29 cellular contexts compared by ENCODE assay signal in genomic region chr22:43208703-43209522, GRCh38. TPM values are rescaled to one million over a fixed set of nuclear protein-coding genes. Genes with fewer than 3 reads are reported as not detected.
DNase-seq lines count a peak whose midpoint lies in the region; ATAC-seq, FAIRE-seq and TF ChIP-seq lines count a peak whose summit lies in the region.
"Had no signal": no experiment of that assay in that cellular context is flagged by ENCODE, and none has a peak within 500 bp of the region (broad histone marks: within the 10 kb centered on the region; RNA-seq: fewer than 3 reads in every experiment).

No MANE protein-coding gene starts in this region.

- ATAC-seq in lower lobe of right lung (no peak), HG02981 (IDR thresholded peaks at IDR 0.05; ENCODE audit: unreplicated experiment) (no peak), body of pancreas (no peak)
- ATAC-seq in stimulated activated effector memory CD8-positive, alpha-beta T cell treated with anti-CD3 and anti-CD28 coated beads, Interleukin-12 subunit alpha, Interleukin-12 subunit beta, amount 100 ng/mL, for 72 hours: no peak
- ATAC-seq: GM12878 had no signal

- TF ChIP-seq EP300 in H1 (IDR thresholded peaks at IDR 0.05; ENCODE audit: borderline replicate concordance in 1 of 2, low read depth in 2 of 2, low read length in 2 of 2): no peak

- no peaks in the 10 kb centered on the region for H3K79me2 ChIP-seq in H1 (ENCODE audit: control insufficient read depth in 1 of 2, insufficient read depth in 2 of 2, low read length in 2 of 2)

- H2BK12ac ChIP-seq in H1 (ENCODE audit: low read depth, low read length): no peak overlapping the region

- H4K5ac ChIP-seq in H1 (ENCODE audit: insufficient read length, low read depth, low read length): no peak overlapping the region

- intact Hi-C loops in lower lobe of right lung (cut with DNase I) (no loop called here), body of pancreas (cut with DNase I) (no loop called here)

- POLR2A ChIA-PET in H1 (lab: Charles Lee; ENCODE audit: partially characterized antibody): interaction anchor here (1.3 kb wide), 1 partner anchor 12 kb away, joined by 3 read pairs; no protein-coding TSS in a partner anchor

- H3K27me3 Mint-ChIP-seq in chondrocyte (ENCODE audit: low read depth): no peaks in the 10 kb centered on the region
- H3K27me3 Mint-ChIP-seq: CD4-positive, alpha-beta memory T cell; CD4-positive, CD25-positive, alpha-beta regulatory T cell; CD8-positive, alpha-beta memory T cell had no signal

- CTCF ChIA-PET in H1 (lab: Charles Lee; ENCODE audit: partially characterized antibody): interaction anchor here (0.6 to 16.7 kb wide), 4 partner anchors 8 to 49 kb away, joined by 3 to 186 read pairs (median 3); no protein-coding TSS in a partner anchor

- H4K8ac ChIP-seq in H1 (ENCODE audit: extremely low read depth, insufficient read depth, low read length): peak overlapping the region; percentile 51; the same call in 1 of the 2 replicates

- no peak for FAIRE-seq in H1 (lab: Jason Lieb, UNC)
- FAIRE-seq: A204.1, GM12878, GM12892, GM18507 had no signal

- H3K79me1 ChIP-seq in H1 (ENCODE audit: low read depth, low read length): no peaks in the 10 kb centered on the region

- H2BK120ac ChIP-seq in H1 (replicated peaks; ENCODE audit: low read depth, low read length): no peak overlapping the region

- peak; percentile 84 for DNase-seq in chondrocyte (ENCODE audit: low spot score)
- DNase-seq in H1 (ENCODE audit: low read depth in 1 of 2, low spot score in 2 of 2): peak in 1 of 2 experiments; percentile 43
- peak; percentile 22 for DNase-seq in lower lobe of right lung
- DNase-seq in stimulated activated effector memory CD8-positive, alpha-beta T cell treated with anti-CD3 and anti-CD28 coated beads, Interleukin-12 subunit alpha, Interleukin-12 subunit beta, amount 100 ng/mL, for 72 hours (ENCODE audit: low spot score in 2 of 2): no peak
- DNase-seq in activated CD4-positive, alpha-beta T cell treated with anti-CD3 and anti-CD28 coated beads for 48 hours: no peak
- no peak for DNase-seq in effector CD8-positive, alpha-beta T cell (lab: John Stamatoyannopoulos, UW)
- DNase-seq in body of pancreas: no peak
- DNase-seq: 8988T; ACHN; BE2C; C1 segment of cervical spinal cord; CD4-positive, alpha-beta memory T cell; CD4-positive, CD25-positive, alpha-beta regulatory T cell; CD8-positive, alpha-beta memory T cell; COR-L47; DMS 273 treated with DMSO at 0.1 percent for 48 hours; DMS153; DMS53; DMS79; DND-41; EL; GDM1 had no signal

- no peaks in the 10 kb centered on the region for H3K36me3 ChIP-seq in H1 (ENCODE audit: control insufficient read depth in 2 of 4, insufficient read depth in 4 of 4, low read length in 3 of 4)
- H3K36me3 ChIP-seq in lower lobe of right lung: no peaks in the 10 kb centered on the region
- H3K36me3 ChIP-seq in body of pancreas (replicated peaks in 1 of 2; ENCODE audit: insufficient read depth in 1 of 2, low read depth in 2 of 2): no peaks in the 10 kb centered on the region
- H3K36me3 ChIP-seq: BE2C, BLaER1 had no signal

- no peak overlapping the region for H2AFZ ChIP-seq in H1 (ENCODE audit: low read length)

- H3K36me3 Mint-ChIP-seq in chondrocyte (ENCODE audit: low read depth): no peaks in the 10 kb centered on the region
- H3K36me3 Mint-ChIP-seq in stimulated activated effector memory CD8-positive, alpha-beta T cell treated with anti-CD3 and anti-CD28 coated beads, Interleukin-12 subunit alpha, Interleukin-12 subunit beta, amount 100 ng/mL, for 72 hours: peaks cover 14% of the 10 kb centered on the region
- H3K36me3 Mint-ChIP-seq: CD14-positive monocyte; CD4-positive, alpha-beta memory T cell; CD4-positive, CD25-positive, alpha-beta regulatory T cell; CD8-positive, alpha-beta memory T cell had no signal

- H2BK5ac ChIP-seq in H1 (ENCODE audit: low read depth, low read length): no peak overlapping the region

- 89% methylated on average over 17 of the region's 26 CpGs; no CpG with 5 or more reads in 1 of the 2 experiments for WGBS in H1 (ENCODE audit: extremely low coverage in 1 of 2, insufficient coverage in 1 of 2, insufficient read length in 1 of 2, insufficient replicate concordance in 2 of 2, low coverage in 1 of 2, low lambda C conversion rate in 2 of 2, missing lambda C conversion rate in 1 of 2), 2 experiments
- WGBS in body of pancreas, 2 donors: 77 to 81% methylated on average over 4 to 26 of the region's 26 CpGs

- H3K9ac ChIP-seq in H1 (replicated peaks in 1 of 4; ENCODE audit: extremely low read depth in 1 of 4, low read depth in 3 of 4, low read length in 3 of 4): no peak overlapping the region
- H3K9ac ChIP-seq: BLaER1 had no signal

- H2AK5ac ChIP-seq in H1 (ENCODE audit: low read depth, low read length): no peak overlapping the region

- H3K4me3 Mint-ChIP-seq in chondrocyte (ENCODE audit: unreplicated experiment): no peak overlapping the region
- H3K4me3 Mint-ChIP-seq in stimulated activated effector memory CD8-positive, alpha-beta T cell treated with anti-CD3 and anti-CD28 coated beads, Interleukin-12 subunit alpha, Interleukin-12 subunit beta, amount 100 ng/mL, for 72 hours: no peak overlapping the region
- H3K4me3 Mint-ChIP-seq: CD14-positive monocyte; CD4-positive, alpha-beta memory T cell; CD4-positive, CD25-positive, alpha-beta regulatory T cell; CD8-positive, alpha-beta memory T cell had no signal

- H3K4me1 ChIP-seq in H1 (replicated peaks in 1 of 4; ENCODE audit: control insufficient read depth in 3 of 4, insufficient read depth in 4 of 4, low read length in 3 of 4) (peaks cover 0 to 11% (median 7%) of the 10 kb centered on the region in 4 experiments; a peak in 5 of 7 replicates), lower lobe of right lung (no peaks in the 10 kb centered on the region), body of pancreas (no peaks in the 10 kb centered on the region)
- H3K4me1 ChIP-seq: BE2C had no signal

- H3K4ac ChIP-seq in H1 (replicated peaks; ENCODE audit: insufficient read length, low read depth, low read length): no peak overlapping the region

- no peak for TF ChIP-seq RAD21 in H1 (IDR thresholded peaks at IDR 0.05 in 1 of 2, conservative IDR thresholded peaks at IDR 0.05 in 1 of 2; ENCODE audit: low read depth in 2 of 2, low read length in 2 of 2)

- peaks cover 0 to 8% of the 10 kb centered on the region in 2 experiments for H4K20me1 ChIP-seq in H1 (replicated peaks in 1 of 2; ENCODE audit: control insufficient read depth in 1 of 2, insufficient read depth in 2 of 2, low read length in 2 of 2)
- H4K20me1 ChIP-seq: BLaER1 had no signal

- H3K27ac ChIP-seq in H1 (ENCODE audit: low read depth, low read length): no peak overlapping the region
- H3K27ac ChIP-seq in lower lobe of right lung: no peak overlapping the region
- no peak overlapping the region for H3K27ac ChIP-seq in body of pancreas
- H3K27ac ChIP-seq: BLaER1 had no signal

- H3K23ac ChIP-seq in H1 (ENCODE audit: insufficient read length): no peak overlapping the region

- no peak overlapping the region for H3K4me3 ChIP-seq in H1 (ENCODE audit: extremely low read depth in 1 of 4, insufficient read depth in 2 of 4, low read depth in 3 of 4, low read length in 4 of 4)
- no peak overlapping the region for H3K4me3 ChIP-seq in lower lobe of right lung
- no peak overlapping the region for H3K4me3 ChIP-seq in body of pancreas
- H3K4me3 ChIP-seq: BLaER1, GM12878 had no signal

- H3K56ac ChIP-seq in H1 (replicated peaks; ENCODE audit: insufficient read length, low read depth, low read length): no peak overlapping the region

- H2BK15ac ChIP-seq in H1 (ENCODE audit: low read length): no peak overlapping the region

- peaks cover 9% of the 10 kb centered on the region; the same call in 1 of the 2 replicates for H3K23me2 ChIP-seq in H1 (ENCODE audit: low read depth, low read length)

- no peaks in the 10 kb centered on the region for H3K9me3 ChIP-seq in H1 (ENCODE audit: insufficient read depth in 2 of 2, low read depth in 1 of 2, low read length in 1 of 2)
- no peaks in the 10 kb centered on the region for H3K9me3 ChIP-seq in lower lobe of right lung
- H3K9me3 ChIP-seq in body of pancreas: no peaks in the 10 kb centered on the region
- H3K9me3 ChIP-seq: BE2C, BLaER1 had no signal

- H3K18ac ChIP-seq in H1 (ENCODE audit: extremely low read depth, low read length): no peak overlapping the region

- no peak for TF ChIP-seq POLR2A in H1 (IDR thresholded peaks at IDR 0.05; ENCODE audit: control extremely low read depth in 1 of 2, low read depth in 2 of 2, low read length in 2 of 2)
- no peak for TF ChIP-seq POLR2A in body of pancreas (IDR thresholded peaks at IDR 0.05)

- H3K14ac ChIP-seq in H1 (ENCODE audit: insufficient read length): no peak overlapping the region

- H3K4me1 Mint-ChIP-seq in chondrocyte (ENCODE audit: low read depth): no peaks in the 10 kb centered on the region
- peaks cover 17% of the 10 kb centered on the region for H3K4me1 Mint-ChIP-seq in stimulated activated effector memory CD8-positive, alpha-beta T cell treated with anti-CD3 and anti-CD28 coated beads, Interleukin-12 subunit alpha, Interleukin-12 subunit beta, amount 100 ng/mL, for 72 hours

- H3K27me3 ChIP-seq in H1 (replicated peaks in 1 of 4; ENCODE audit: control insufficient read depth in 3 of 4, extremely low read depth in 1 of 4, insufficient read depth in 3 of 4, low read length in 3 of 4) (no peaks in the 10 kb centered on the region), lower lobe of right lung (ENCODE audit: low read depth) (no peaks in the 10 kb centered on the region), body of pancreas (no peaks in the 10 kb centered on the region)
- H3K27me3 ChIP-seq: BE2C, BLaER1 had no signal

- TF ChIP-seq CTCF in chondrocyte (IDR thresholded peaks at IDR 0.05): no peak
- TF ChIP-seq CTCF in H1 (IDR thresholded peaks at IDR 0.05; ENCODE audit: control extremely low read depth in 1 of 3, insufficient read depth in 1 of 3, low read depth in 1 of 3, low read length in 3 of 3): no peak
- no peak for TF ChIP-seq CTCF in lower lobe of right lung (IDR thresholded peaks at IDR 0.05)
- TF ChIP-seq CTCF in body of pancreas (IDR thresholded peaks at IDR 0.05): no peak

- H3K27ac Mint-ChIP-seq in chondrocyte (ENCODE audit: unreplicated experiment): no peak overlapping the region
- H3K27ac Mint-ChIP-seq in stimulated activated effector memory CD8-positive, alpha-beta T cell treated with anti-CD3 and anti-CD28 coated beads, Interleukin-12 subunit alpha, Interleukin-12 subunit beta, amount 100 ng/mL, for 72 hours: peak overlapping the region; percentile 15
- H3K27ac Mint-ChIP-seq: CD14-positive monocyte had no signal

- no peak overlapping the region for H2BK20ac ChIP-seq in H1 (ENCODE audit: low read length)

- no peak overlapping the region for H3K4me2 ChIP-seq in H1 (ENCODE audit: insufficient read depth in 1 of 2, low read depth in 2 of 2, low read length in 2 of 2)
- H3K4me2 ChIP-seq: BLaER1 had no signal

- no peaks in the 10 kb centered on the region for H3K9me3 Mint-ChIP-seq in chondrocyte (ENCODE audit: low read depth)
- H3K9me3 Mint-ChIP-seq in stimulated activated effector memory CD8-positive, alpha-beta T cell treated with anti-CD3 and anti-CD28 coated beads, Interleukin-12 subunit alpha, Interleukin-12 subunit beta, amount 100 ng/mL, for 72 hours: peaks cover 3% of the 10 kb centered on the region
- H3K9me3 Mint-ChIP-seq: CD14-positive monocyte; CD4-positive, alpha-beta memory T cell; CD4-positive, CD25-positive, alpha-beta regulatory T cell; CD8-positive, alpha-beta memory T cell had no signal

- H4K91ac ChIP-seq in H1 (replicated peaks; ENCODE audit: insufficient read length, low read length): no peak overlapping the region

RNA-seq across cellular contexts. Expression of gene TTLL12, which starts 22.0 kb away (rescaled TPM):
- total RNA-seq in chondrocyte: 33.5 to 36.4 TPM (median 35.6 TPM) in 3 replicates
- 124 and 125 TPM in 2 replicates for total RNA-seq in H1 (2021; fragmentation: NEBNext Ultra II Directional; extraction: Animal tissue kit (Norgen Biotek cat#: 25700))
- polyA plus RNA-seq in H1 (2011; rRNA removed): 101 and 152 TPM in 2 replicates
- polyA plus RNA-seq in H1 (2011; cell fraction: cytosol; rRNA removed): 63.8 TPM
- polyA plus RNA-seq in H1 (2011; cell fraction: nucleus; rRNA removed): 119 TPM
- polyA plus RNA-seq in H1 (2012, experiment 1 of 2): 78.9 to 105 TPM (median 98.6 TPM) in 4 replicates
- 117 TPM for polyA plus RNA-seq in H1 (2012, experiment 2 of 2)
- polyA plus RNA-seq in H1 (2013, experiment 1 of 2): 71.1 TPM
- 74.2 TPM for polyA plus RNA-seq in H1 (2013, experiment 2 of 2)
- polyA minus RNA-seq in H1 (2011; rRNA and poly(A)+ RNA removed): 50.6 and 56.1 TPM in 2 replicates
- 63.1 TPM for polyA minus RNA-seq in H1 (2011; cell fraction: cytosol; rRNA and poly(A)+ RNA removed)
- 34.2 TPM for polyA minus RNA-seq in H1 (2011; cell fraction: nucleus; rRNA and poly(A)+ RNA removed)
- 21.6 TPM for total RNA-seq in lower lobe of right lung
- total RNA-seq in body of pancreas: 10 to 100 TPM; 21.0 to 25.1 TPM

RNA-seq across cellular contexts. Expression of gene TSPO, which starts 57.6 kb away (rescaled TPM):
- total RNA-seq in chondrocyte (80.5 to 292 TPM (median 288 TPM) in 3 replicates), lower lobe of right lung (294 TPM), body of pancreas (100 to 1,000 TPM; 113 to 225 TPM)
- total RNA-seq in H1 (2021; fragmentation: NEBNext Ultra II Directional; extraction: Animal tissue kit (Norgen Biotek cat#: 25700)): 19.2 and 19.9 TPM in 2 replicates
- 51.5 and 63.4 TPM in 2 replicates for polyA plus RNA-seq in H1 (2011; rRNA removed)
- 31.2 TPM for polyA plus RNA-seq in H1 (2011; cell fraction: cytosol; rRNA removed)
- polyA plus RNA-seq in H1 (2011; cell fraction: nucleus; rRNA removed): 31.8 TPM
- 9.5 to 28.2 TPM (median 19.1 TPM) in 4 replicates for polyA plus RNA-seq in H1 (2012, experiment 1 of 2)
- 21.4 TPM for polyA plus RNA-seq in H1 (2012, experiment 2 of 2)
- polyA plus RNA-seq in H1 (2013, experiment 1 of 2): 37.2 TPM
- polyA plus RNA-seq in H1 (2013, experiment 2 of 2): 37.9 TPM
- polyA minus RNA-seq in H1 (2011; rRNA and poly(A)+ RNA removed): 1.3 and 4.3 TPM in 2 replicates
- polyA minus RNA-seq in H1 (2011; cell fraction: cytosol; rRNA and poly(A)+ RNA removed): 9.0 TPM
- polyA minus RNA-seq in H1 (2011; cell fraction: nucleus; rRNA and poly(A)+ RNA removed): 7.9 TPM

Comparison
In these comparisons a context has a peak if more than half of its experiments do, and no peak if none do; other contexts are left out.
1. DNase-seq: peak in chondrocyte (single experiment) and lower lobe of right lung (single experiment); none in stimulated activated effector memory CD8-positive, alpha-beta T cell treated with anti-CD3 and anti-CD28 coated beads, Interleukin-12 subunit alpha, Interleukin-12 subunit beta, amount 100 ng/mL, for 72 hours (0 of 2), activated CD4-positive, alpha-beta T cell treated with anti-CD3 and anti-CD28 coated beads for 48 hours (single experiment), effector CD8-positive, alpha-beta T cell (single experiment) and body of pancreas (0 of 4).